In genomic region chr15:64858136-64858535, GRCh38 we compare ENCODE assay signal across 2 cellular contexts.
TF ChIP-seq lines count a peak whose summit lies in the region.

No MANE protein-coding gene starts in this region.

TF ChIP-seq in WTC11, 78 proteins besides CTCF, POLR2A, EP300 and RAD21 (continues in another document):
- TF ChIP-seq GABPB1 (CRISPR knock-in tag; IDR thresholded peaks at IDR 0.05) (no peak), ZNF423 (CRISPR knock-in tag; IDR thresholded peaks at IDR 0.05) (no peak), CDX4 (CRISPR knock-in tag; IDR thresholded peaks at IDR 0.05; ENCODE audit: borderline replicate concordance) (no peak), STAT6 (CRISPR knock-in tag; conservative IDR thresholded peaks at IDR 0.05; ENCODE audit: low read depth) (no peak), ZNF512 (CRISPR knock-in tag; IDR thresholded peaks at IDR 0.05; ENCODE audit: borderline replicate concordance) (no peak), CBFB (CRISPR knock-in tag; IDR thresholded peaks at IDR 0.05; ENCODE audit: low read depth) (no peak), FOXP4 (CRISPR knock-in tag; IDR thresholded peaks at IDR 0.05) (no peak), E2F1 (CRISPR knock-in tag; IDR thresholded peaks at IDR 0.05) (no peak), MYBL2 (CRISPR knock-in tag; IDR thresholded peaks at IDR 0.05) (no peak), ZNF416 (CRISPR knock-in tag; IDR thresholded peaks at IDR 0.05) (no peak), SMAD3 (CRISPR knock-in tag; IDR thresholded peaks at IDR 0.05; ENCODE audit: borderline replicate concordance) (no peak), ZNF121 (CRISPR knock-in tag; IDR thresholded peaks at IDR 0.05) (no peak), NFATC4 (CRISPR knock-in tag; IDR thresholded peaks at IDR 0.05) (no peak), PRDM15 (CRISPR knock-in tag; IDR thresholded peaks at IDR 0.05) (no peak)

TF ChIP-seq in HepG2, 621 proteins besides CTCF, POLR2A, EP300 and RAD21:
- TF ChIP-seq PHF20 (CRISPR knock-in tag; IDR thresholded peaks at IDR 0.05), result no peak
- TF ChIP-seq ATAD3A (CRISPR knock-in tag; IDR thresholded peaks at IDR 0.05), result no peak
- TF ChIP-seq PRDM15 (CRISPR knock-in tag; IDR thresholded peaks at IDR 0.05), result no peak
- no peak for TF ChIP-seq TCF7 (IDR thresholded peaks at IDR 0.05; ENCODE audit: low read depth)
- no peak for TF ChIP-seq FUBP1 (CRISPR knock-in tag; IDR thresholded peaks at IDR 0.05; ENCODE audit: borderline replicate concordance)
- no peak for TF ChIP-seq ZKSCAN8 (CRISPR knock-in tag; IDR thresholded peaks at IDR 0.05; ENCODE audit: borderline replicate concordance)
- TF ChIP-seq AFF4 (CRISPR knock-in tag; IDR thresholded peaks at IDR 0.05), result no peak
- no peak for TF ChIP-seq ZNF574 (CRISPR knock-in tag; IDR thresholded peaks at IDR 0.05)
- TF ChIP-seq ZNF569 (CRISPR knock-in tag; IDR thresholded peaks at IDR 0.05; ENCODE audit: borderline replicate concordance), result no peak
- no peak for TF ChIP-seq ZNF350 (CRISPR knock-in tag; IDR thresholded peaks at IDR 0.05; ENCODE audit: borderline replicate concordance, low read depth)
- no peak for TF ChIP-seq POLR2AphosphoS2 (IDR thresholded peaks at IDR 0.05; ENCODE audit: low read depth, low read length)
- TF ChIP-seq ZNF44 (CRISPR knock-in tag; IDR thresholded peaks at IDR 0.05), result no peak
- TF ChIP-seq CCDC6 (CRISPR knock-in tag; IDR thresholded peaks at IDR 0.05), result no peak
- TF ChIP-seq FOXK1 (CRISPR knock-in tag; IDR thresholded peaks at IDR 0.05; ENCODE audit: borderline replicate concordance, low read depth), result no peak
- TF ChIP-seq ZNF382 (CRISPR knock-in tag; IDR thresholded peaks at IDR 0.05; ENCODE audit: borderline replicate concordance), result no peak
- TF ChIP-seq ZBTB49 (CRISPR knock-in tag; IDR thresholded peaks at IDR 0.05; ENCODE audit: borderline replicate concordance), result no peak
- no peak for TF ChIP-seq HBP1 (CRISPR knock-in tag; IDR thresholded peaks at IDR 0.05; ENCODE audit: low read depth)
- TF ChIP-seq CREB3 (CRISPR knock-in tag; IDR thresholded peaks at IDR 0.05), result no peak
- no peak for TF ChIP-seq PPARG (CRISPR knock-in tag; conservative IDR thresholded peaks at IDR 0.05)
